29 cellular contexts compared by ENCODE assay signal in genomic region chr6:45086685-45087084, GRCh38.
DNase-seq lines count a peak whose midpoint lies in the region; ATAC-seq and TF ChIP-seq lines count a peak whose summit lies in the region.
"Had no signal": no experiment of that assay in that cellular context is flagged by ENCODE, and none has a peak within 500 bp of the region (broad histone marks: within the 10 kb centered on the region; RNA-seq: fewer than 3 reads in every experiment).

No MANE protein-coding gene starts in this region.

- H3K27me3 ChIP-seq in GM06990 (replicated peaks; ENCODE audit: control insufficient read depth, insufficient read depth, low read length), result no peaks in the 10 kb centered on the region
- H3K27me3 ChIP-seq: dorsolateral prefrontal cortex, heart right ventricle, SJSA1, suprapubic skin had no signal

- H4K20me1 ChIP-seq in OCI-LY7 (ENCODE audit: insufficient read depth, low read length), result no peaks in the 10 kb centered on the region

- POLR2A ChIA-PET in OCI-LY7 (lab: Charles Lee), result interaction anchor here (0.5 to 1.0 kb wide), 2 partner anchors 37 to 54 kb away, joined by 3 to 4 read pairs; no protein-coding TSS in a partner anchor

- no peaks in the 10 kb centered on the region for H3K36me3 ChIP-seq in GM06990 (ENCODE audit: control insufficient read depth, insufficient read depth, low read length)
- H3K36me3 ChIP-seq in OCI-LY7 (ENCODE audit: insufficient read depth, low read length), result no peaks in the 10 kb centered on the region
- H3K36me3 ChIP-seq: heart right ventricle, lower lobe of right lung, SJSA1, suprapubic skin had no signal

- BruUV-seq in OCI-LY7 (replicated peaks; lab: Mats Ljungman, UMichigan), result no TSS peak

- no peaks in the 10 kb centered on the region for H3K79me2 ChIP-seq in OCI-LY7 (ENCODE audit: insufficient read depth, low read depth, low read length)

- H2AFZ ChIP-seq in OCI-LY7 (ENCODE audit: low read length), result no peak overlapping the region

- H3K4me3 ChIP-seq in GM06990 (replicated peaks; ENCODE audit: low read depth, low read length) (no peak overlapping the region), OCI-LY7 (ENCODE audit: low read depth, low read length, poor library complexity, severe bottlenecking) (no peak overlapping the region)
- H3K4me3 ChIP-seq: dorsolateral prefrontal cortex, heart right ventricle, lower lobe of right lung, SJSA1, suprapubic skin had no signal

- H3K9me3 ChIP-seq in OCI-LY7 (ENCODE audit: low read length), result no peaks in the 10 kb centered on the region
- H3K9me3 ChIP-seq: lower lobe of right lung, SJSA1, suprapubic skin had no signal

- peak; percentile 1 for TF ChIP-seq CTCF in GM06990 (IDR thresholded peaks at IDR 0.05; ENCODE audit: insufficient read depth, low read length, poor library complexity, severe bottlenecking)
- TF ChIP-seq CTCF in OCI-LY7 (conservative IDR thresholded peaks at IDR 0.05; ENCODE audit: low read length), result 0 out of 2 replicates have a peak, but pooled peaks have one; percentile 30

- no peaks in the 10 kb centered on the region for H3K4me1 ChIP-seq in OCI-LY7 (ENCODE audit: insufficient read depth, low read length, poor library complexity, severe bottlenecking)
- H3K4me1 ChIP-seq: heart right ventricle, lower lobe of right lung, SJSA1, suprapubic skin had no signal

- no peak for ATAC-seq in stimulated activated naive CD8-positive, alpha-beta T cell treated with anti-CD3 and anti-CD28 coated beads, Interleukin-15, Interleukin-2, amounts not matched to agents 100 U/mL and 50 U/mL, for 24 hours
- ATAC-seq in GM19395 (IDR thresholded peaks at IDR 0.05; ENCODE audit: unreplicated experiment), result no peak
- ATAC-seq: activated CD4-positive, alpha-beta T cell treated with anti-CD3 and anti-CD28 coated beads for 36 hours; activated CD8-positive, alpha-beta T cell treated with anti-CD3 and anti-CD28 coated beads, Interleukin-2, amount 10 ng/mL, durations not matched to agents 7 days and 5 days; heart right ventricle; lower lobe of right lung; stimulated activated memory B cell treated with anti-CD40 and anti-IgM and Interleukin-4, amounts not matched to agents 10 μg/mL and 1 μg/mL and 100 μg/mL, for 72 hours had no signal

- no peaks in the 10 kb centered on the region for H3K9me2 ChIP-seq in OCI-LY7 (ENCODE audit: insufficient read depth, low read length)

- no peak overlapping the region for H3K27ac ChIP-seq in OCI-LY7 (ENCODE audit: low read depth, low read length, poor library complexity, severe bottlenecking)
- H3K27ac ChIP-seq: dorsolateral prefrontal cortex, epithelial cell of prostate, heart right ventricle, HL-60, lower lobe of right lung, SJSA1, suprapubic skin had no signal

- H3K4me2 ChIP-seq in OCI-LY7 (ENCODE audit: low read length), result no peak overlapping the region

- intact Hi-C loops in OCI-LY7 (cut with micrococcal nuclease; ENCODE audit: unreplicated experiment), result no loop called here

- CTCF ChIA-PET in OCI-LY7 (lab: Charles Lee; ENCODE audit: unreplicated experiment), result no interaction called here

- DNase-seq in GM06990 (ENCODE audit: extremely low read depth, insufficient read length) (no peak), OCI-LY7 (ENCODE audit: low spot score) (no peak), dermis blood vessel endothelial cell (peak; percentile 15), lung microvascular endothelial cell (ENCODE audit: low read depth in 2 of 2) (peak; percentile 3 to 5), superior temporal gyrus (ENCODE audit: extremely low spot score) (no peak)
- no peak for DNase-seq in stimulated activated naive CD8-positive, alpha-beta T cell treated with anti-CD3 and anti-CD28 coated beads, Interleukin-15, Interleukin-2, amounts not matched to agents 100 U/mL and 50 U/mL, for 24 hours
- no peak for DNase-seq in activated CD4-positive, CD25-positive, alpha-beta regulatory T cell (lab: John Stamatoyannopoulos, UW)
- DNase-seq: activated CD4-positive, alpha-beta T cell treated with anti-CD3 and anti-CD28 coated beads for 36 hours; activated CD8-positive, alpha-beta T cell treated with anti-CD3 and anti-CD28 coated beads, Interleukin-2, amount 10 ng/mL, durations not matched to agents 7 days and 5 days; activated effector memory CD4-positive, alpha-beta T cell treated with anti-CD3 and anti-CD28 coated beads, Interleukin-2, amount 50 U/mL, for 16 hours; C1 segment of cervical spinal cord; Calu3; central memory CD4-positive, alpha-beta T cell; dorsolateral prefrontal cortex; foreskin fibroblast; heart right ventricle; kidney glomerular epithelial cell; lower lobe of right lung; NCI-H1048; NCI-H1930; NCI-H524 treated with DMSO at 0.1 percent for 48 hours; retina; stimulated activated CD4-positive, alpha-beta T cell treated with anti-CD3 and anti-CD28 coated beads, Interleukin-4, amount 100 ng/mL, for 4 hours had no signal

Comparison
In these comparisons a context has a peak if more than half of its experiments do, and no peak if none do; other contexts are left out.
1. DNase-seq: peak in dermis blood vessel endothelial cell (single experiment) and lung microvascular endothelial cell (2 of 2); none in GM06990 (single experiment), OCI-LY7 (single experiment), superior temporal gyrus (single experiment), stimulated activated naive CD8-positive, alpha-beta T cell treated with anti-CD3 and anti-CD28 coated beads, Interleukin-15, Interleukin-2, amounts not matched to agents 100 U/mL and 50 U/mL, for 24 hours (single experiment) and activated CD4-positive, CD25-positive, alpha-beta regulatory T cell (0 of 4).